11 cellular contexts compared by ENCODE assay signal in genomic region chr6:34672657-34673043, GRCh38. TPM values are rescaled to one million over a fixed set of nuclear protein-coding genes. Genes with fewer than 3 reads are reported as not detected.
DNase-seq lines count a peak whose midpoint lies in the region; ATAC-seq and TF ChIP-seq lines count a peak whose summit lies in the region.
"Had no signal": no experiment of that assay in that cellular context is flagged by ENCODE, and none has a peak within 500 bp of the region (broad histone marks: within the 10 kb centered on the region; RNA-seq: fewer than 3 reads in every experiment).

No MANE protein-coding gene starts in this region.

- H3K36me3 ChIP-seq in heart right ventricle (no peaks in the 10 kb centered on the region), left lung (no peaks in the 10 kb centered on the region)
- H3K36me3 ChIP-seq: BE2C, SJSA1 had no signal

- H3K36me3 Mint-ChIP-seq in T-helper 17 cell (ENCODE audit: low read depth): no peaks in the 10 kb centered on the region

- H3K27me3 Mint-ChIP-seq in T-helper 17 cell: no peaks in the 10 kb centered on the region

- no peak overlapping the region for H3K4me3 ChIP-seq in heart right ventricle
- no peak overlapping the region for H3K4me3 ChIP-seq in left lung
- H3K4me3 ChIP-seq: SJSA1 had no signal

- intact Hi-C loops in heart right ventricle (cut with DNase I): no loop called here
- intact Hi-C loops in Right ventricle myocardium inferior (cut with DNase I): no loop called here
- intact Hi-C loops in left lung (cut with DNase I): no loop called here

- H3K4me1 ChIP-seq in heart right ventricle (peaks cover 0 to 46% (median 31%) of the 10 kb centered on the region in 9 donors), left lung (peaks cover 20 to 45% of the 10 kb centered on the region in 2 donors)
- H3K4me1 ChIP-seq: BE2C had no signal

- DNase-seq in heart right ventricle (no peak), Right ventricle myocardium inferior (ENCODE audit: missing footprints) (no peak), T-helper 17 cell (no peak), left lung (no peak), NCI-H187 treated with DMSO at 0.1 percent for 48 hours (lab: John Stamatoyannopoulos, UW) (no peak), GM10248 (ENCODE audit: extremely low spot score) (no peak), NCI-H1105 treated with DMSO at 0.1 percent for 48 hours (lab: John Stamatoyannopoulos, UW) (no peak)
- DNase-seq: BE2C, small intestine had no signal

- POLR2A ChIA-PET in GM10248 (lab: Yijun Ruan, JAX): interaction anchor here (1.0 kb wide), 1 partner anchor 436 kb away, joined by 3 read pairs; the partner anchor contains the start of gene HMGA1

- H3K4me1 Mint-ChIP-seq in T-helper 17 cell: peaks cover 38% of the 10 kb centered on the region

- 62 to 67% methylated on average over 3 of the region's 3 CpGs for WGBS in heart right ventricle, 2 donors

- no peaks in the 10 kb centered on the region for H3K27me3 ChIP-seq in heart right ventricle
- H3K27me3 ChIP-seq in left lung: no peaks in the 10 kb centered on the region
- H3K27me3 ChIP-seq: BE2C, SJSA1 had no signal

- peak overlapping the region; percentile 83 for H3K4me3 Mint-ChIP-seq in T-helper 17 cell

- ATAC-seq in heart right ventricle (no peak), Right ventricle myocardium inferior (no peak), T-helper 17 cell (no peak), left lung (no peak), GM21529 (IDR thresholded peaks at IDR 0.05; ENCODE audit: unreplicated experiment) (no peak)

- TF ChIP-seq CTCF in heart right ventricle (IDR thresholded peaks at IDR 0.05) (no peak), left lung (IDR thresholded peaks at IDR 0.05) (no peak), GM10248 (IDR thresholded peaks at IDR 0.05; ENCODE audit: control extremely low read depth, extremely low read depth, low read depth, missing control alignments) (no peak)

- CTCF ChIA-PET in GM10248 (lab: Yijun Ruan, JAX): interaction anchor here (0.8 to 2.3 kb wide), 5 partner anchors 9 to 34 kb away, joined by 3 to 16 read pairs (median 4); partner anchors contain the start of gene ILRUN

- H3K9me3 ChIP-seq in heart right ventricle (no peaks in the 10 kb centered on the region), T-helper 17 cell (ENCODE audit: control insufficient read depth, low read length, poor library complexity, severe bottlenecking) (no peaks in the 10 kb centered on the region), left lung (no peaks in the 10 kb centered on the region)
- H3K9me3 ChIP-seq: BE2C, SJSA1 had no signal

- H3K27ac Mint-ChIP-seq in T-helper 17 cell: peak overlapping the region; percentile 98

- H3K27ac ChIP-seq in heart right ventricle (peak overlapping the region in 7 of 10 donors; percentile 47 to 85 (median 53)), left lung (peak overlapping the region; percentile 37 to 69)
- H3K27ac ChIP-seq: SJSA1 had no signal

RNA-seq across cellular contexts. Expression of gene ILRUN, which starts 23.9 kb away (rescaled TPM):
- total RNA-seq in heart right ventricle (100 to 1,000 TPM in 8 of 10 donors, 10 to 100 TPM in 2; 86.9 to 157 (median 114) TPM), Right ventricle myocardium inferior (143 TPM), T-helper 17 cell (10 to 100 TPM; 55.9 to 64.4 TPM), left lung (10 to 100 TPM; 75.9 to 82.9 TPM)
- polyA plus RNA-seq in heart right ventricle: 10 to 100 TPM; 54.9 to 63.0 TPM
